ENCODE assay signal across 13 cellular contexts in the genomic region with DNA sequence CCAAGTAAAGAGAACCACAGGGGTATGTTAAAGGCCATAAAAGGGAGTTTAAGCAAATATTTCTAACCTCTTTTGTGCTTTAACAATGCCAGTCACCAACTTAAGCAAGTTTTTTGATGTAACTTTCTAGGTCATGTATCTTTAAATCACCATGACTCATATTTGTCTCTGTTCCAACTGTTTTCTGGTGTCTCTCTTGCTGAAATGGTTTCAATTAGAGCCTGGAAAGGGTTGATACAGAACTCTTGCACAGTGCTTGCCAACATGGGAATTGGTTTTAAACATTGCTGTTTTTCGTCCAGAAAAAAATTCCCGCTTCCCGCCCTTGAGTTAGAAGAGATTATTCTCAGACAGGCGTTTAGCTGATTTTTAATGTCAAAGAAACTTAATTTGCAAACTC. TPM values are rescaled to one million over a fixed set of nuclear protein-coding genes. Genes with fewer than 3 reads are reported as not detected.
DNase-seq lines count a peak whose midpoint lies in the region; ATAC-seq and TF ChIP-seq lines count a peak whose summit lies in the region.
"Had no signal": no experiment of that assay in that cellular context is flagged by ENCODE, and none has a peak within 500 bp of the region (broad histone marks: within the 10 kb centered on the region; RNA-seq: fewer than 3 reads in every experiment).

No MANE protein-coding gene starts in this region.

- CTCF ChIA-PET in mammary epithelial cell (lab: Charles Lee; ENCODE audit: low non-redundant PET) = no interaction called here

- H3K9me3 ChIP-seq in Loucy (ENCODE audit: insufficient read depth, low read depth, low read length) (no peaks in the 10 kb centered on the region), mammary epithelial cell (replicated peaks; ENCODE audit: insufficient read depth, low read length) (no peaks in the 10 kb centered on the region)
- H3K9me3 ChIP-seq: mucosa of descending colon had no signal

- peaks cover 19% of the 10 kb centered on the region for H3K4me1 ChIP-seq in Loucy (ENCODE audit: insufficient read depth, low read length, poor library complexity, severe bottlenecking)
- peaks cover 3% of the 10 kb centered on the region for H3K4me1 ChIP-seq in mammary epithelial cell (ENCODE audit: insufficient read depth, low read length)

- peak overlapping the region; percentile 76 for H3K27ac Mint-ChIP-seq in mesothelial cell of epicardium
- H3K27ac Mint-ChIP-seq in stimulated activated effector memory CD8-positive, alpha-beta T cell treated with anti-CD3 and anti-CD28 coated beads, Interleukin-12 subunit alpha, Interleukin-12 subunit beta, amount 100 ng/mL, for 72 hours = no peak overlapping the region

- BruUV-seq in mammary epithelial cell (replicated peaks; lab: Mats Ljungman, UMichigan) = no TSS peak

- H3K79me2 ChIP-seq in Loucy (ENCODE audit: insufficient read depth, low read length) (no peaks in the 10 kb centered on the region), mammary epithelial cell (ENCODE audit: insufficient read depth, low read length) (no peaks in the 10 kb centered on the region)

- intact Hi-C loops in mammary epithelial cell (cut with micrococcal nuclease) = no loop called here

- dilution Hi-C loops in mammary epithelial cell (cut with HindIII; ENCODE audit: low sequenced_read_pairs) = no loop called here

- H3K4me2 ChIP-seq in Loucy (ENCODE audit: low read depth, low read length, poor library complexity, severe bottlenecking) = no peak overlapping the region
- H3K4me2 ChIP-seq in mammary epithelial cell (ENCODE audit: insufficient read depth, low read depth, low read length) = no peak overlapping the region

- H3K27me3 ChIP-seq in Loucy (ENCODE audit: insufficient read depth, low read length, poor library complexity, severe bottlenecking) (no peaks in the 10 kb centered on the region), mammary epithelial cell (ENCODE audit: insufficient read depth, low read length) (no peaks in the 10 kb centered on the region), H7 (ENCODE audit: control insufficient read depth, insufficient read depth, low read length) (no peaks in the 10 kb centered on the region)

- H3K4me3 Mint-ChIP-seq in mesothelial cell of epicardium = no peak overlapping the region
- H3K4me3 Mint-ChIP-seq in stimulated activated effector memory CD8-positive, alpha-beta T cell treated with anti-CD3 and anti-CD28 coated beads, Interleukin-12 subunit alpha, Interleukin-12 subunit beta, amount 100 ng/mL, for 72 hours = no peak overlapping the region

- H4K20me1 ChIP-seq in Loucy (ENCODE audit: insufficient read depth, low read length, poor library complexity, severe bottlenecking) = no peaks in the 10 kb centered on the region
- H4K20me1 ChIP-seq in mammary epithelial cell (ENCODE audit: insufficient read depth, low read length) = no peaks in the 10 kb centered on the region

- peaks cover 16% of the 10 kb centered on the region for H3K4me1 Mint-ChIP-seq in mesothelial cell of epicardium
- no peaks in the 10 kb centered on the region for H3K4me1 Mint-ChIP-seq in stimulated activated effector memory CD8-positive, alpha-beta T cell treated with anti-CD3 and anti-CD28 coated beads, Interleukin-12 subunit alpha, Interleukin-12 subunit beta, amount 100 ng/mL, for 72 hours

- H3K9me2 ChIP-seq in Loucy (replicated peaks; ENCODE audit: low read depth, low read length) = no peaks in the 10 kb centered on the region

- H3K4me3 ChIP-seq in Loucy (ENCODE audit: low read length, poor library complexity, severe bottlenecking) = no peak overlapping the region
- H3K4me3 ChIP-seq in mammary epithelial cell (replicated peaks in 1 of 3; ENCODE audit: insufficient read depth in 1 of 3, low read depth in 2 of 3, low read length in 3 of 3) = no peak overlapping the region
- no peak overlapping the region for H3K4me3 ChIP-seq in H7 (ENCODE audit: insufficient read depth, low read depth, low read length)
- H3K4me3 ChIP-seq: mucosa of descending colon had no signal

- no peaks in the 10 kb centered on the region for H3F3A ChIP-seq in Loucy (ENCODE audit: low read depth)

- TF ChIP-seq CTCF in Loucy (conservative IDR thresholded peaks at IDR 0.05; ENCODE audit: low read length) (no peak), mammary epithelial cell (conservative IDR thresholded peaks at IDR 0.05 in 1 of 2, IDR thresholded peaks at IDR 0.05 in 1 of 2; ENCODE audit: extremely low read depth in 1 of 2, insufficient read depth in 1 of 2, low read depth in 1 of 2, low read length in 2 of 2) (no peak), mesothelial cell of epicardium (IDR thresholded peaks at IDR 0.05; ENCODE audit: unreplicated experiment) (no peak)

- H3K36me3 ChIP-seq in Loucy (ENCODE audit: insufficient read depth, low read length) (no peaks in the 10 kb centered on the region), mammary epithelial cell (ENCODE audit: insufficient read depth, low read length) (no peaks in the 10 kb centered on the region), H7 (replicated peaks; ENCODE audit: control insufficient read depth, insufficient read depth, low read length) (no peaks in the 10 kb centered on the region)

- DNase-seq in Ammon's horn (ENCODE audit: low spot score) (peak; percentile 15), mammary epithelial cell (peak; percentile 63), mesothelial cell of epicardium (ENCODE audit: low spot score in 2 of 2, unreplicated experiment in 2 of 2) (no peak), NCI-H1694 (lab: John Stamatoyannopoulos, UW) (no peak), H7 (no peak)
- DNase-seq in stimulated activated effector memory CD8-positive, alpha-beta T cell treated with anti-CD3 and anti-CD28 coated beads, Interleukin-12 subunit alpha, Interleukin-12 subunit beta, amount 100 ng/mL, for 72 hours (ENCODE audit: low spot score in 2 of 2) = no peak
- DNase-seq: activated CD4-positive, alpha-beta T cell treated with anti-CD3 and anti-CD28 coated beads, Interleukin-2, amount 50 U/mL, for 1 hour; Calu3; T-helper 1 cell had no signal

- H3K27me3 Mint-ChIP-seq in mesothelial cell of epicardium (ENCODE audit: low read depth) = peaks cover 2% of the 10 kb centered on the region

- H3K27ac ChIP-seq in mammary epithelial cell (ENCODE audit: insufficient read depth, low read depth, low read length) = no peak overlapping the region

- H3K36me3 Mint-ChIP-seq in mesothelial cell of epicardium = no peaks in the 10 kb centered on the region
- H3K36me3 Mint-ChIP-seq in stimulated activated effector memory CD8-positive, alpha-beta T cell treated with anti-CD3 and anti-CD28 coated beads, Interleukin-12 subunit alpha, Interleukin-12 subunit beta, amount 100 ng/mL, for 72 hours = no peaks in the 10 kb centered on the region

- in situ Hi-C loops in mammary epithelial cell (cut with MboI; ENCODE audit: low sequenced_read_pairs in 2 of 2) = no loop called here

- ATAC-seq in GM21526 (IDR thresholded peaks at IDR 0.05; ENCODE audit: low FRiP score, unreplicated experiment) = no peak
- ATAC-seq in stimulated activated effector memory CD8-positive, alpha-beta T cell treated with anti-CD3 and anti-CD28 coated beads, Interleukin-12 subunit alpha, Interleukin-12 subunit beta, amount 100 ng/mL, for 72 hours = no peak
- ATAC-seq: mucosa of descending colon had no signal

- H3K9me3 Mint-ChIP-seq in mesothelial cell of epicardium = peaks cover 4% of the 10 kb centered on the region
- H3K9me3 Mint-ChIP-seq in stimulated activated effector memory CD8-positive, alpha-beta T cell treated with anti-CD3 and anti-CD28 coated beads, Interleukin-12 subunit alpha, Interleukin-12 subunit beta, amount 100 ng/mL, for 72 hours = no peaks in the 10 kb centered on the region

- no peak overlapping the region for H3K9ac ChIP-seq in Loucy (ENCODE audit: low read depth, low read length, poor library complexity, severe bottlenecking)
- H3K9ac ChIP-seq in mammary epithelial cell (ENCODE audit: insufficient read depth, low read length) = no peak overlapping the region

- WGBS in mammary epithelial cell (ENCODE audit: low coverage, missing lambda C conversion rate) = 12% methylated on average over 4 of the region's 4 CpGs

- H2AFZ ChIP-seq in Loucy (ENCODE audit: low read length) (peak overlapping the region; percentile 64), mammary epithelial cell (ENCODE audit: low read depth, low read length) (peak overlapping the region; percentile 11)

RNA-seq across cellular contexts. Expression of gene SLC22A15, which starts 46.5 kb away (rescaled TPM):
- 10 to 100 TPM; 43.6 to 51.2 TPM for total RNA-seq in mammary epithelial cell
- polyA plus RNA-seq in mammary epithelial cell = 6.4 TPM
- 5.1 TPM for polyA minus RNA-seq in mammary epithelial cell
- total RNA-seq in mesothelial cell of epicardium = 9.7 to 10.1 TPM (median 9.9 TPM) in 3 replicates
- 5.5 and 5.9 TPM in 2 replicates for total RNA-seq in H7 (2014; rRNA removed; shearing (Covaris generic))
- total RNA-seq: dermis microvascular lymphatic vessel endothelial cell had no signal

Comparison
In these comparisons a context has a peak if more than half of its experiments do, and no peak if none do; other contexts are left out.
1. DNase-seq: peak in Ammon's horn (single experiment) and mammary epithelial cell (single experiment); none in mesothelial cell of epicardium (0 of 2), NCI-H1694 (single experiment), H7 (single experiment) and stimulated activated effector memory CD8-positive, alpha-beta T cell treated with anti-CD3 and anti-CD28 coated beads, Interleukin-12 subunit alpha, Interleukin-12 subunit beta, amount 100 ng/mL, for 72 hours (0 of 2).